Comparison of ENCODE assay signal across 9 cellular contexts in genomic region chr1:10640079-10640578, GRCh38.
DNase-seq lines count a peak whose midpoint lies in the region; ATAC-seq lines count a peak whose summit lies in the region.
"Had no signal": no experiment of that assay in that cellular context is flagged by ENCODE, and none has a peak within 500 bp of the region (broad histone marks: within the 10 kb centered on the region; RNA-seq: fewer than 3 reads in every experiment).

No MANE protein-coding gene starts in this region.

- no peak for ATAC-seq in HG03025 (IDR thresholded peaks at IDR 0.05; ENCODE audit: low FRiP score, unreplicated experiment)

- peak; percentile 90 for DNase-seq in DMS 273 (lab: John Stamatoyannopoulos, UW; ENCODE audit: unreplicated experiment)
- peak; percentile 66 to 83 for DNase-seq in NCI-H2081 (lab: John Stamatoyannopoulos, UW)
- peak; percentile 48 for DNase-seq in astrocyte of the hippocampus (ENCODE audit: low read depth, low spot score)
- peak; percentile 16 for DNase-seq in pons (ENCODE audit: low spot score)
- no peak for DNase-seq in inferior parietal cortex (ENCODE audit: extremely low spot score)
- no peak for DNase-seq in kidney tubule cell (ENCODE audit: low spot score)
- no peak for DNase-seq in RKO (ENCODE audit: low spot score)
- DNase-seq: islet precursor cell had no signal

Comparison
In these comparisons a context has a peak if more than half of its experiments do, and no peak if none do; other contexts are left out.
1. DNase-seq: peak in DMS 273 (single experiment), NCI-H2081 (2 of 2), astrocyte of the hippocampus (single experiment) and pons (single experiment); none in inferior parietal cortex (single experiment), kidney tubule cell (single experiment) and RKO (single experiment).